Comparison of ENCODE assay signal across 1 cellular context in the genomic region with DNA sequence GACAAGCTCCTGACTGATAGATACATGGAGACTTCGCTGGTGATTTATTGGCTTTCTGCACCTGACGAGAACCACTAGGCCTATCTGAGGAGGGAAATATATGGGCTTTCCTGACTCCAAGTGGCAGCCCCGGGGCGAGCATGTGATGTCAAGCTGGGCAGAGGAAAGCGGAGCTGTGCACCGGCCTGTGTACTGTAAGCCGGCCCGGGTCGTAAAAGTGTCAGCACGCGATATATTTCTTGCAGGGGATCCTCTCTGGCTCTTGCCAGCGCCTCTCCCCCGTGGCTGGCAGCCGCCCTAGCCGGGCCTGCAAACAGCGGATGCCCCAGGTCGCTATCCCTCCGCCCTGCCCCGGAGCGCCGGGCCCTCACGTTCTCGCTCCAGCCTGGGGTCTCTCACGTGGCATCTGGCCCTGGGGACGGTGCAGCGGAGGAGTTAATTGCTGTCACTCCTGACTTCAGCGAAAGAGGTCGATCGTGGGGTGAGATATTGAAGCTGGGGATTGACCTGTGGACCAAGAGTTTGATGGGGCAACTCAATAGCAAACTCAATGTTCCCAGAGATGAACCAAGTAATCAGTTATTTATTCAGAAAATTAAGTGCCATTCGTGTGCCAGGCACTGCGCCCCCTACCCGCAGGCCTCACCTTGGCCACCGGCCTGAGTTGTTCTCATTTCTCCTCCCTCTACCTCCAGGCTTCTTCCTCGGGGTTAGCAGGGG.
TF ChIP-seq lines count a peak whose summit lies in the region.

No MANE protein-coding gene starts in this region.

TF ChIP-seq in HepG2, 621 proteins besides CTCF, POLR2A, EP300 and RAD21 (continued from another document and continues in another):
- TF ChIP-seq TBL1XR1 (IDR thresholded peaks at IDR 0.05; ENCODE audit: borderline replicate concordance, low read length, partially characterized antibody) (no peak), ZFP37 (CRISPR knock-in tag; IDR thresholded peaks at IDR 0.05; ENCODE audit: borderline replicate concordance) (no peak), FIP1L1 (IDR thresholded peaks at IDR 0.05; ENCODE audit: borderline replicate concordance, insufficient read depth, low read depth, low read length) (no peak), ATF7-NPFF (CRISPR knock-in tag; IDR thresholded peaks at IDR 0.05; ENCODE audit: low read depth) (no peak), ZNF703 (CRISPR knock-in tag; IDR thresholded peaks at IDR 0.05; ENCODE audit: borderline replicate concordance) (peak; percentile 77; the same call in 1 of the 2 replicates), KDM3A (CRISPR knock-in tag; IDR thresholded peaks at IDR 0.05; ENCODE audit: low read depth) (no peak), ZBTB3 (CRISPR knock-in tag; IDR thresholded peaks at IDR 0.05; ENCODE audit: borderline replicate concordance, low read depth) (no peak), ZNF263 (CRISPR knock-in tag; IDR thresholded peaks at IDR 0.05) (0 out of 2 replicates have a peak, but pooled peaks have one; percentile 44), CCAR2 (optimal IDR thresholded peaks at IDR 0.05; ENCODE audit: low read depth, low read length) (no peak), ZNF605 (CRISPR knock-in tag; IDR thresholded peaks at IDR 0.05) (no peak), ZNF224 (CRISPR knock-in tag; IDR thresholded peaks at IDR 0.05) (no peak), ZNF331 (CRISPR knock-in tag; IDR thresholded peaks at IDR 0.05) (no peak), DNMT1 (CRISPR knock-in tag; IDR thresholded peaks at IDR 0.05) (no peak), GATAD1 (CRISPR knock-in tag; IDR thresholded peaks at IDR 0.05) (no peak), ZNF256 (CRISPR knock-in tag; conservative IDR thresholded peaks at IDR 0.05) (no peak), ZNF17 (CRISPR knock-in tag; IDR thresholded peaks at IDR 0.05) (no peak), MIER3 (CRISPR knock-in tag; IDR thresholded peaks at IDR 0.05; ENCODE audit: borderline replicate concordance) (no peak), IRF2 (CRISPR knock-in tag; IDR thresholded peaks at IDR 0.05) (no peak), ZNF292 (CRISPR knock-in tag; IDR thresholded peaks at IDR 0.05; ENCODE audit: borderline replicate concordance, low read depth) (peak; percentile 59; the same call in 1 of the 2 replicates), SOX13 (IDR thresholded peaks at IDR 0.05) (no peak), SOX13 (CRISPR knock-in tag; conservative IDR thresholded peaks at IDR 0.05 in 1 of 2, IDR thresholded peaks at IDR 0.05 in 1 of 2) (no peak), MAFF (IDR thresholded peaks at IDR 0.05; ENCODE audit: low read depth, low read length) (no peak), ZNF124 (CRISPR knock-in tag; IDR thresholded peaks at IDR 0.05) (no peak), ZEB1 (IDR thresholded peaks at IDR 0.05; ENCODE audit: insufficient replicate concordance, low read depth) (no peak), ZNF138 (CRISPR knock-in tag; IDR thresholded peaks at IDR 0.05; ENCODE audit: low read depth) (peak; percentile 49; the same call in 1 of the 2 replicates), CBX2 (IDR thresholded peaks at IDR 0.05; ENCODE audit: low read depth, low read length) (no peak), CBX2 (CRISPR knock-in tag; IDR thresholded peaks at IDR 0.05; ENCODE audit: low read depth) (no peak), GTF2F1 (IDR thresholded peaks at IDR 0.05; ENCODE audit: low read length) (no peak), BRCA1 (CRISPR knock-in tag; IDR thresholded peaks at IDR 0.05) (no peak), HOXA3 (CRISPR knock-in tag; IDR thresholded peaks at IDR 0.05) (peak; percentile 47), SIX1 (CRISPR knock-in tag; IDR thresholded peaks at IDR 0.05; ENCODE audit: borderline replicate concordance) (no peak), ZC3H13 (CRISPR knock-in tag; IDR thresholded peaks at IDR 0.05) (no peak), ZNF329 (CRISPR knock-in tag; IDR thresholded peaks at IDR 0.05; ENCODE audit: low read depth) (no peak), ZBTB7B (CRISPR knock-in tag; IDR thresholded peaks at IDR 0.05) (peak; percentile 46; the same call in 1 of the 2 replicates), ZFP36L1 (CRISPR knock-in tag; IDR thresholded peaks at IDR 0.05) (no peak)
- TF ChIP-seq, protein P1, sequence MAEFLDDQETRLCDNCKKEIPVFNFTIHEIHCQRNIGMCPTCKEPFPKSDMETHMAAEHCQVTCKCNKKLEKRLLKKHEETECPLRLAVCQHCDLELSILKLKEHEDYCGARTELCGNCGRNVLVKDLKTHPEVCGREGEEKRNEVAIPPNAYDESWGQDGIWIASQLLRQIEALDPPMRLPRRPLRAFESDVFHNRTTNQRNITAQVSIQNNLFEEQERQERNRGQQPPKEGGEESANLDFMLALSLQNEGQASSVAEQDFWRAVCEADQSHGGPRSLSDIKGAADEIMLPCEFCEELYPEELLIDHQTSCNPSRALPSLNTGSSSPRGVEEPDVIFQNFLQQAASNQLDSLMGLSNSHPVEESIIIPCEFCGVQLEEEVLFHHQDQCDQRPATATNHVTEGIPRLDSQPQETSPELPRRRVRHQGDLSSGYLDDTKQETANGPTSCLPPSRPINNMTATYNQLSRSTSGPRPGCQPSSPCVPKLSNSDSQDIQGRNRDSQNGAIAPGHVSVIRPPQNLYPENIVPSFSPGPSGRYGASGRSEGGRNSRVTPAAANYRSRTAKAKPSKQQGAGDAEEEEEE (CRISPR knock-in tag; IDR thresholded peaks at IDR 0.05; ENCODE audit: borderline replicate concordance), result no peak
- TF ChIP-seq, protein P2, sequence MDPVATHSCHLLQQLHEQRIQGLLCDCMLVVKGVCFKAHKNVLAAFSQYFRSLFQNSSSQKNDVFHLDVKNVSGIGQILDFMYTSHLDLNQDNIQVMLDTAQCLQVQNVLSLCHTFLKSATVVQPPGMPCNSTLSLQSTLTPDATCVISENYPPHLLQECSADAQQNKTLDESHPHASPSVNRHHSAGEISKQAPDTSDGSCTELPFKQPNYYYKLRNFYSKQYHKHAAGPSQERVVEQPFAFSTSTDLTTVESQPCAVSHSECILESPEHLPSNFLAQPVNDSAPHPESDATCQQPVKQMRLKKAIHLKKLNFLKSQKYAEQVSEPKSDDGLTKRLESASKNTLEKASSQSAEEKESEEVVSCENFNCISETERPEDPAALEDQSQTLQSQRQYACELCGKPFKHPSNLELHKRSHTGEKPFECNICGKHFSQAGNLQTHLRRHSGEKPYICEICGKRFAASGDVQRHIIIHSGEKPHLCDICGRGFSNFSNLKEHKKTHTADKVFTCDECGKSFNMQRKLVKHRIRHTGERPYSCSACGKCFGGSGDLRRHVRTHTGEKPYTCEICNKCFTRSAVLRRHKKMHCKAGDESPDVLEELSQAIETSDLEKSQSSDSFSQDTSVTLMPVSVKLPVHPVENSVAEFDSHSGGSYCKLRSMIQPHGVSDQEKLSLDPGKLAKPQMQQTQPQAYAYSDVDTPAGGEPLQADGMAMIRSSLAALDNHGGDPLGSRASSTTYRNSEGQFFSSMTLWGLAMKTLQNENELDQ (CRISPR knock-in tag; IDR thresholded peaks at IDR 0.05; ENCODE audit: borderline replicate concordance), result no peak
- TF ChIP-seq, protein P3, sequence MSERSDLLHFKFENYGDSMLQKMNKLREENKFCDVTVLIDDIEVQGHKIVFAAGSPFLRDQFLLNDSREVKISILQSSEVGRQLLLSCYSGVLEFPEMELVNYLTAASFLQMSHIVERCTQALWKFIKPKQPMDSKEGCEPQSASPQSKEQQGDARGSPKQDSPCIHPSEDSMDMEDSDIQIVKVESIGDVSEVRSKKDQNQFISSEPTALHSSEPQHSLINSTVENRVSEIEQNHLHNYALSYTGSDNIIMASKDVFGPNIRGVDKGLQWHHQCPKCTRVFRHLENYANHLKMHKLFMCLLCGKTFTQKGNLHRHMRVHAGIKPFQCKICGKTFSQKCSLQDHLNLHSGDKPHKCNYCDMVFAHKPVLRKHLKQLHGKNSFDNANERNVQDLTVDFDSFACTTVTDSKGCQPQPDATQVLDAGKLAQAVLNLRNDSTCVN (CRISPR knock-in tag; IDR thresholded peaks at IDR 0.05; ENCODE audit: borderline replicate concordance), result no peak
- TF ChIP-seq, protein P4, sequence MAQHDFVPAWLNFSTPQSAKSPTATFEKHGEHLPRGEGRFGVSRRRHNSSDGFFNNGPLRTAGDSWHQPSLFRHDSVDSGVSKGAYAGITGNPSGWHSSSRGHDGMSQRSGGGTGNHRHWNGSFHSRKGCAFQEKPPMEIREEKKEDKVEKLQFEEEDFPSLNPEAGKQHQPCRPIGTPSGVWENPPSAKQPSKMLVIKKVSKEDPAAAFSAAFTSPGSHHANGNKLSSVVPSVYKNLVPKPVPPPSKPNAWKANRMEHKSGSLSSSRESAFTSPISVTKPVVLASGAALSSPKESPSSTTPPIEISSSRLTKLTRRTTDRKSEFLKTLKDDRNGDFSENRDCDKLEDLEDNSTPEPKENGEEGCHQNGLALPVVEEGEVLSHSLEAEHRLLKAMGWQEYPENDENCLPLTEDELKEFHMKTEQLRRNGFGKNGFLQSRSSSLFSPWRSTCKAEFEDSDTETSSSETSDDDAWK (CRISPR knock-in tag; IDR thresholded peaks at IDR 0.05), result no peak
- TF ChIP-seq, protein P5, sequence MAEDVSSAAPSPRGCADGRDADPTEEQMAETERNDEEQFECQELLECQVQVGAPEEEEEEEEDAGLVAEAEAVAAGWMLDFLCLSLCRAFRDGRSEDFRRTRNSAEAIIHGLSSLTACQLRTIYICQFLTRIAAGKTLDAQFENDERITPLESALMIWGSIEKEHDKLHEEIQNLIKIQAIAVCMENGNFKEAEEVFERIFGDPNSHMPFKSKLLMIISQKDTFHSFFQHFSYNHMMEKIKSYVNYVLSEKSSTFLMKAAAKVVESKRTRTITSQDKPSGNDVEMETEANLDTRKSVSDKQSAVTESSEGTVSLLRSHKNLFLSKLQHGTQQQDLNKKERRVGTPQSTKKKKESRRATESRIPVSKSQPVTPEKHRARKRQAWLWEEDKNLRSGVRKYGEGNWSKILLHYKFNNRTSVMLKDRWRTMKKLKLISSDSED (CRISPR knock-in tag; IDR thresholded peaks at IDR 0.05), result no peak
- TF ChIP-seq, protein P6, sequence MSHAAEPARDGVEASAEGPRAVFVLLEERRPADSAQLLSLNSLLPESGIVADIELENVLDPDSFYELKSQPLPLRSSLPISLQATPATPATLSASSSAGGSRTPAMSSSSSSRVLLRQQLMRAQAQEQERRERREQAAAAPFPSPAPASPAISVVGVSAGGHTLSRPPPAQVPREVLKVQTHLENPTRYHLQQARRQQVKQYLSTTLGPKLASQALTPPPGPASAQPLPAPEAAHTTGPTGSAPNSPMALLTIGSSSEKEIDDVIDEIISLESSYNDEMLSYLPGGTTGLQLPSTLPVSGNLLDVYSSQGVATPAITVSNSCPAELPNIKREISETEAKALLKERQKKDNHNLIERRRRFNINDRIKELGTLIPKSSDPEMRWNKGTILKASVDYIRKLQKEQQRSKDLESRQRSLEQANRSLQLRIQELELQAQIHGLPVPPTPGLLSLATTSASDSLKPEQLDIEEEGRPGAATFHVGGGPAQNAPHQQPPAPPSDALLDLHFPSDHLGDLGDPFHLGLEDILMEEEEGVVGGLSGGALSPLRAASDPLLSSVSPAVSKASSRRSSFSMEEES (CRISPR knock-in tag; IDR thresholded peaks at IDR 0.05), result no peak
- TF ChIP-seq, protein P7, sequence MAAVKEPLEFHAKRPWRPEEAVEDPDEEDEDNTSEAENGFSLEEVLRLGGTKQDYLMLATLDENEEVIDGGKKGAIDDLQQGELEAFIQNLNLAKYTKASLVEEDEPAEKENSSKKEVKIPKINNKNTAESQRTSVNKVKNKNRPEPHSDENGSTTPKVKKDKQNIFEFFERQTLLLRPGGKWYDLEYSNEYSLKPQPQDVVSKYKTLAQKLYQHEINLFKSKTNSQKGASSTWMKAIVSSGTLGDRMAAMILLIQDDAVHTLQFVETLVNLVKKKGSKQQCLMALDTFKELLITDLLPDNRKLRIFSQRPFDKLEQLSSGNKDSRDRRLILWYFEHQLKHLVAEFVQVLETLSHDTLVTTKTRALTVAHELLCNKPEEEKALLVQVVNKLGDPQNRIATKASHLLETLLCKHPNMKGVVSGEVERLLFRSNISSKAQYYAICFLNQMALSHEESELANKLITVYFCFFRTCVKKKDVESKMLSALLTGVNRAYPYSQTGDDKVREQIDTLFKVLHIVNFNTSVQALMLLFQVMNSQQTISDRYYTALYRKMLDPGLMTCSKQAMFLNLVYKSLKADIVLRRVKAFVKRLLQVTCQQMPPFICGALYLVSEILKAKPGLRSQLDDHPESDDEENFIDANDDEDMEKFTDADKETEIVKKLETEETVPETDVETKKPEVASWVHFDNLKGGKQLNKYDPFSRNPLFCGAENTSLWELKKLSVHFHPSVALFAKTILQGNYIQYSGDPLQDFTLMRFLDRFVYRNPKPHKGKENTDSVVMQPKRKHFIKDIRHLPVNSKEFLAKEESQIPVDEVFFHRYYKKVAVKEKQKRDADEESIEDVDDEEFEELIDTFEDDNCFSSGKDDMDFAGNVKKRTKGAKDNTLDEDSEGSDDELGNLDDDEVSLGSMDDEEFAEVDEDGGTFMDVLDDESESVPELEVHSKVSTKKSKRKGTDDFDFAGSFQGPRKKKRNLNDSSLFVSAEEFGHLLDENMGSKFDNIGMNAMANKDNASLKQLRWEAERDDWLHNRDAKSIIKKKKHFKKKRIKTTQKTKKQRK (IDR thresholded peaks at IDR 0.05; ENCODE audit: low read length), result no peak
- TF ChIP-seq, protein P8, sequence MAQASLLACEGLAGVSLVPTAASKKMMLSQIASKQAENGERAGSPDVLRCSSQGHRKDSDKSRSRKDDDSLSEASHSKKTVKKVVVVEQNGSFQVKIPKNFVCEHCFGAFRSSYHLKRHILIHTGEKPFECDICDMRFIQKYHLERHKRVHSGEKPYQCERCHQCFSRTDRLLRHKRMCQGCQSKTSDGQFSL (CRISPR knock-in tag; IDR thresholded peaks at IDR 0.05), result no peak
- TF ChIP-seq, protein P9, sequence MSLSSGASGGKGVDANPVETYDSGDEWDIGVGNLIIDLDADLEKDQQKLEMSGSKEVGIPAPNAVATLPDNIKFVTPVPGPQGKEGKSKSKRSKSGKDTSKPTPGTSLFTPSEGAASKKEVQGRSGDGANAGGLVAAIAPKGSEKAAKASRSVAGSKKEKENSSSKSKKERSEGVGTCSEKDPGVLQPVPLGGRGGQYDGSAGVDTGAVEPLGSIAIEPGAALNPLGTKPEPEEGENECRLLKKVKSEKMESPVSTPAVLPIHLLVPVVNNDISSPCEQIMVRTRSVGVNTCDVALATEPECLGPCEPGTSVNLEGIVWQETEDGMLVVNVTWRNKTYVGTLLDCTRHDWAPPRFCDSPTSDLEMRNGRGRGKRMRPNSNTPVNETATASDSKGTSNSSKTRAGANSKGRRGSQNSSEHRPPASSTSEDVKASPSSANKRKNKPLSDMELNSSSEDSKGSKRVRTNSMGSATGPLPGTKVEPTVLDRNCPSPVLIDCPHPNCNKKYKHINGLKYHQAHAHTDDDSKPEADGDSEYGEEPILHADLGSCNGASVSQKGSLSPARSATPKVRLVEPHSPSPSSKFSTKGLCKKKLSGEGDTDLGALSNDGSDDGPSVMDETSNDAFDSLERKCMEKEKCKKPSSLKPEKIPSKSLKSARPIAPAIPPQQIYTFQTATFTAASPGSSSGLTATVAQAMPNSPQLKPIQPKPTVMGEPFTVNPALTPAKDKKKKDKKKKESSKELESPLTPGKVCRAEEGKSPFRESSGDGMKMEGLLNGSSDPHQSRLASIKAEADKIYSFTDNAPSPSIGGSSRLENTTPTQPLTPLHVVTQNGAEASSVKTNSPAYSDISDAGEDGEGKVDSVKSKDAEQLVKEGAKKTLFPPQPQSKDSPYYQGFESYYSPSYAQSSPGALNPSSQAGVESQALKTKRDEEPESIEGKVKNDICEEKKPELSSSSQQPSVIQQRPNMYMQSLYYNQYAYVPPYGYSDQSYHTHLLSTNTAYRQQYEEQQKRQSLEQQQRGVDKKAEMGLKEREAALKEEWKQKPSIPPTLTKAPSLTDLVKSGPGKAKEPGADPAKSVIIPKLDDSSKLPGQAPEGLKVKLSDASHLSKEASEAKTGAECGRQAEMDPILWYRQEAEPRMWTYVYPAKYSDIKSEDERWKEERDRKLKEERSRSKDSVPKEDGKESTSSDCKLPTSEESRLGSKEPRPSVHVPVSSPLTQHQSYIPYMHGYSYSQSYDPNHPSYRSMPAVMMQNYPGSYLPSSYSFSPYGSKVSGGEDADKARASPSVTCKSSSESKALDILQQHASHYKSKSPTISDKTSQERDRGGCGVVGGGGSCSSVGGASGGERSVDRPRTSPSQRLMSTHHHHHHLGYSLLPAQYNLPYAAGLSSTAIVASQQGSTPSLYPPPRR (CRISPR knock-in tag; IDR thresholded peaks at IDR 0.05; ENCODE audit: borderline replicate concordance), result no peak
